In the genomic region with DNA sequence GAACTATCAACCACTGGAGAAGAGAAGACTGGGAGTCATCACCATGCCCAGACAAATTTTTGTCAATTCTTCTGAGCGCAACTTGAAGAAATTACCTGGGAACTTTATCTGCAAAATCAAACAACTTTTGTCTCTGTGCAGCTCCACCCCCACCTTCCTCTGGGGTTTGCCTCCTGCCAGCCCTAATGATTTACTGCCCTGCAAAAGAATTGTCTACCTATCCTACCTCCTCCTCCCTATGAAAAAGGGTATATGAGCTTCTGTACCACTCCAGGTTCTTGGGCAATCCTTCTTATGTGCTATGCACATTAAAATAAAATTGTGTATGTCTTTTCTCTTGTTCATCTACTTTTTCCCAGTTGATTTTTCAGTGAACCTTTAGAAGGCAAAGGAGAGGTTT, we compare ENCODE assay signal across 1 cellular context.
A peak's percentile ranks its signal among the peaks of the same experiment; 100 is the strongest.
TF ChIP-seq lines count a peak whose summit lies in the region.

No MANE protein-coding gene starts in this region.

TF ChIP-seq in K562, 482 proteins besides CTCF, POLR2A, EP300 and RAD21 (continued from another document):
- TF ChIP-seq, protein P1, sequence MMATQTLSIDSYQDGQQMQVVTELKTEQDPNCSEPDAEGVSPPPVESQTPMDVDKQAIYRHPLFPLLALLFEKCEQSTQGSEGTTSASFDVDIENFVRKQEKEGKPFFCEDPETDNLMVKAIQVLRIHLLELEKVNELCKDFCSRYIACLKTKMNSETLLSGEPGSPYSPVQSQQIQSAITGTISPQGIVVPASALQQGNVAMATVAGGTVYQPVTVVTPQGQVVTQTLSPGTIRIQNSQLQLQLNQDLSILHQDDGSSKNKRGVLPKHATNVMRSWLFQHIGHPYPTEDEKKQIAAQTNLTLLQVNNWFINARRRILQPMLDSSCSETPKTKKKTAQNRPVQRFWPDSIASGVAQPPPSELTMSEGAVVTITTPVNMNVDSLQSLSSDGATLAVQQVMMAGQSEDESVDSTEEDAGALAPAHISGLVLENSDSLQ (IDR thresholded peaks at IDR 0.05) = peak; percentile 59; the same call in 1 of the 2 replicates
- TF ChIP-seq CBFA2T2 (conservative IDR thresholded peaks at IDR 0.05) = no peak
- no peak for TF ChIP-seq ATF7 (IDR thresholded peaks at IDR 0.05)
- no peak for TF ChIP-seq PTTG1 (tag; IDR thresholded peaks at IDR 0.05; ENCODE audit: low read depth)
- TF ChIP-seq, protein P2, sequence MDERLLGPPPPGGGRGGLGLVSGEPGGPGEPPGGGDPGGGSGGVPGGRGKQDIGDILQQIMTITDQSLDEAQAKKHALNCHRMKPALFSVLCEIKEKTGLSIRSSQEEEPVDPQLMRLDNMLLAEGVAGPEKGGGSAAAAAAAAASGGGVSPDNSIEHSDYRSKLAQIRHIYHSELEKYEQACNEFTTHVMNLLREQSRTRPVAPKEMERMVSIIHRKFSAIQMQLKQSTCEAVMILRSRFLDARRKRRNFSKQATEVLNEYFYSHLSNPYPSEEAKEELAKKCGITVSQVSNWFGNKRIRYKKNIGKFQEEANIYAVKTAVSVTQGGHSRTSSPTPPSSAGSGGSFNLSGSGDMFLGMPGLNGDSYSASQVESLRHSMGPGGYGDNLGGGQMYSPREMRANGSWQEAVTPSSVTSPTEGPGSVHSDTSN (CRISPR knock-in tag; IDR thresholded peaks at IDR 0.05; ENCODE audit: low read depth) = no peak
- TF ChIP-seq, protein P2 (tag; conservative IDR thresholded peaks at IDR 0.05; ENCODE audit: low read depth) = 0 out of 2 replicates have a peak, but pooled peaks have one; percentile 17
- TF ChIP-seq OTX1 (CRISPR knock-in tag; IDR thresholded peaks at IDR 0.05) = no peak
- no peak for TF ChIP-seq JUND (IDR thresholded peaks at IDR 0.05; ENCODE audit: borderline replicate concordance, low read depth, low read length)
- TF ChIP-seq JUND (tag; IDR thresholded peaks at IDR 0.05; ENCODE audit: borderline replicate concordance, low read depth, low read length) = no peak
